In the genomic region with DNA sequence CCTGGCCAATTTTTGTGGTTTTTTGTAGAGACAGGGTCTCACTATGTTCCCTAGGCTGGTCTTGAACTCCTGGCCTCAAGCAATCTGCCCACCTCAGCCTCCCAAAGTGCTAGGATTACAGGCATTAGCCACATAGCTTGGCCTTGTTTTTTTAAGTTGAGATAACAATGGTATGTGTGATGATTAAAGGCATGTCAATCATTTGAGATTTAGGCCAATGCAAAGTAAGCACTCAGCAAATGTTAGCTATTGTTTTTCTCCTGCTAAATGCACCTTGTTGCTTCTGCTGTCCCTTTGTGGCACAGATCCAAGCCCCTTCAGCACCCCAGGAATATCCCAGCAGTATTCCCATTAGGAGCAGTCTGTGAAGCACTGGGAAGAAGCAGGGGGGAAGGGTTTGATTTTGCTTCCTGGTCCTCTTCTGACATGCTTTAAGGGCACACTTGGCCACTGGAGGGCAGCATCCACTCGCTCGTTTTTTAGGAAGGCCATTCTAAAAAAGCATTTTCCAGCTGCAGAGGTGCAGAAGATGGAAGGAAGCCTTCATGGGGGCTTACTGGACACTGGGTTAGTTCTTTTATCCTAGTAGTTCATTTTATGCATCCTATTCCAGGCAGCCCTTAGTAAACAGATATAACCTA, we compare ENCODE assay signal across 8 cellular contexts.
DNase-seq lines count a peak whose midpoint lies in the region; ATAC-seq and TF ChIP-seq lines count a peak whose summit lies in the region.

No MANE protein-coding gene starts in this region.

- H3K36me3 Mint-ChIP-seq in activated T-helper 2 cell treated with anti-CD3 and anti-CD28 coated beads, Interferon-gamma antibody, Interleukin-2, Interleukin-4, amounts not matched to agents 10 μg/mL and 5 μg/mL and 100 μg/mL, durations not matched to agents 14 hours and 24 hours and 36 hours (ENCODE audit: low read depth), result no peaks in the 10 kb centered on the region
- peaks cover 5% of the 10 kb centered on the region for H3K36me3 Mint-ChIP-seq in osteocyte (ENCODE audit: unreplicated experiment)

- H3K4me3 ChIP-seq in DOHH2 (ENCODE audit: low read length), result no peak overlapping the region
- H3K4me3 ChIP-seq in transverse colon, result no peak overlapping the region

- intact Hi-C loops in activated T-helper 2 cell treated with anti-CD3 and anti-CD28 coated beads, Interferon-gamma antibody, Interleukin-2, Interleukin-4, amounts not matched to agents 10 μg/mL and 5 μg/mL and 100 μg/mL, durations not matched to agents 14 hours and 24 hours and 36 hours (cut with micrococcal nuclease), result loop anchor here (1.0 to 5.0 kb wide), 2 partner anchors 229 to 244 kb away; no protein-coding TSS in a partner anchor
- intact Hi-C loops in transverse colon (cut with DNase I; ENCODE audit: low total_unique reads), result loop anchor here (5.0 kb wide), 1 partner anchor 244 kb away; no protein-coding TSS in a partner anchor

- no peak for TF ChIP-seq POLR2A in transverse colon (IDR thresholded peaks at IDR 0.05)

- POLR2A ChIA-PET in RWPE1 (lab: Yijun Ruan, JAX; ENCODE audit: low non-redundant PET), result no interaction called here

- no peaks in the 10 kb centered on the region for H3F3A ChIP-seq in DOHH2 (ENCODE audit: control insufficient read depth, insufficient read depth)

- H3K27me3 ChIP-seq in DOHH2 (ENCODE audit: control insufficient read depth, low read length) (peaks cover 7% of the 10 kb centered on the region), transverse colon (no peaks in the 10 kb centered on the region)

- no peaks in the 10 kb centered on the region for H3K79me2 ChIP-seq in DOHH2 (ENCODE audit: control insufficient read depth, low read length)

- H3K4me1 Mint-ChIP-seq in activated T-helper 2 cell treated with anti-CD3 and anti-CD28 coated beads, Interferon-gamma antibody, Interleukin-2, Interleukin-4, amounts not matched to agents 10 μg/mL and 5 μg/mL and 100 μg/mL, durations not matched to agents 14 hours and 24 hours and 36 hours (ENCODE audit: low read depth), result peaks cover 2% of the 10 kb centered on the region
- peaks cover 3% of the 10 kb centered on the region for H3K4me1 Mint-ChIP-seq in osteocyte (ENCODE audit: unreplicated experiment)

- H3K27ac ChIP-seq in DOHH2 (ENCODE audit: low read depth, low read length), result no peak overlapping the region
- H3K27ac ChIP-seq in RWPE1, result no peak overlapping the region
- no peak overlapping the region for H3K27ac ChIP-seq in transverse colon

- in situ Hi-C loops in transverse colon (cut with MboI; ENCODE audit: low pct_ligation_motif_present in 1 of 4, low pct_unique_long_range_greater_than_20kb in 1 of 4, low sequenced_read_pairs in 3 of 4), result no loop called here

- no peak overlapping the region for H3K27ac Mint-ChIP-seq in activated T-helper 2 cell treated with anti-CD3 and anti-CD28 coated beads, Interferon-gamma antibody, Interleukin-2, Interleukin-4, amounts not matched to agents 10 μg/mL and 5 μg/mL and 100 μg/mL, durations not matched to agents 14 hours and 24 hours and 36 hours
- H3K27ac Mint-ChIP-seq in osteocyte (ENCODE audit: unreplicated experiment), result peak overlapping the region; percentile 68

- DNase-seq in M059J (ENCODE audit: low read depth), result peak; percentile 79
- DNase-seq in RWPE1 (ENCODE audit: low spot score), result peak; percentile 83
- DNase-seq in activated T-helper 2 cell treated with anti-CD3 and anti-CD28 coated beads, Interferon-gamma antibody, Interleukin-2, Interleukin-4, amounts not matched to agents 10 μg/mL and 5 μg/mL and 100 μg/mL, durations not matched to agents 14 hours and 24 hours and 36 hours (ENCODE audit: low spot score), result peak; percentile 53
- peak; percentile 69 for DNase-seq in foreskin melanocyte
- peak; percentile 92 for DNase-seq in osteocyte (ENCODE audit: extremely low spot score, unreplicated experiment)
- peak; percentile 82 for DNase-seq in transverse colon

- no peak overlapping the region for H3K4me2 ChIP-seq in DOHH2 (ENCODE audit: low read length)

- no peaks in the 10 kb centered on the region for H3K27me3 Mint-ChIP-seq in activated T-helper 2 cell treated with anti-CD3 and anti-CD28 coated beads, Interferon-gamma antibody, Interleukin-2, Interleukin-4, amounts not matched to agents 10 μg/mL and 5 μg/mL and 100 μg/mL, durations not matched to agents 14 hours and 24 hours and 36 hours (ENCODE audit: low read depth)
- no peaks in the 10 kb centered on the region for H3K27me3 Mint-ChIP-seq in osteocyte (ENCODE audit: unreplicated experiment)

- CTCF ChIA-PET in RWPE1 (lab: Yijun Ruan, JAX), result interaction anchor here (0.5 to 1.8 kb wide), 26 partner anchors 8 to 1134 kb away, joined by 3 to 20 read pairs (median 4); no protein-coding TSS in a partner anchor

- no peak for TF ChIP-seq EP300 in transverse colon (IDR thresholded peaks at IDR 0.05; ENCODE audit: low read depth)

- 0% methylated on average over 2 of the region's 2 CpGs; no CpG with 5 or more reads in 1 of the 2 donors for WGBS in transverse colon (ENCODE audit: low coverage in 1 of 2), 2 donors

- H3K36me3 ChIP-seq in DOHH2 (ENCODE audit: control insufficient read depth, low read length), result no peaks in the 10 kb centered on the region
- no peaks in the 10 kb centered on the region for H3K36me3 ChIP-seq in transverse colon

- H4K20me1 ChIP-seq in DOHH2 (ENCODE audit: control insufficient read depth, insufficient read depth, low read depth, low read length), result no peaks in the 10 kb centered on the region

- peaks cover 9% of the 10 kb centered on the region for H3K9me3 Mint-ChIP-seq in activated T-helper 2 cell treated with anti-CD3 and anti-CD28 coated beads, Interferon-gamma antibody, Interleukin-2, Interleukin-4, amounts not matched to agents 10 μg/mL and 5 μg/mL and 100 μg/mL, durations not matched to agents 14 hours and 24 hours and 36 hours
- peaks cover 5% of the 10 kb centered on the region for H3K9me3 Mint-ChIP-seq in osteocyte (ENCODE audit: unreplicated experiment)

- H3K4me1 ChIP-seq in DOHH2 (ENCODE audit: control insufficient read depth, low read length) (peaks cover 5% of the 10 kb centered on the region), transverse colon (no peaks in the 10 kb centered on the region)

- peak; percentile 82 for TF ChIP-seq CTCF in DOHH2 (IDR thresholded peaks at IDR 0.05; ENCODE audit: low read depth, low read length, poor library complexity, severe bottlenecking)
- peak; percentile 81 for TF ChIP-seq CTCF in RWPE1 (conservative IDR thresholded peaks at IDR 0.05; ENCODE audit: low read depth)
- peak; percentile 84 for TF ChIP-seq CTCF in osteocyte (IDR thresholded peaks at IDR 0.05)
- peak; percentile 61 to 74 (median 73) for TF ChIP-seq CTCF in transverse colon (IDR thresholded peaks at IDR 0.05)

- H3K9me2 ChIP-seq in DOHH2 (replicated peaks; ENCODE audit: control insufficient read depth, low read length), result no peaks in the 10 kb centered on the region

- H3K4me3 Mint-ChIP-seq in activated T-helper 2 cell treated with anti-CD3 and anti-CD28 coated beads, Interferon-gamma antibody, Interleukin-2, Interleukin-4, amounts not matched to agents 10 μg/mL and 5 μg/mL and 100 μg/mL, durations not matched to agents 14 hours and 24 hours and 36 hours (ENCODE audit: low read depth), result no peak overlapping the region
- no peak overlapping the region for H3K4me3 Mint-ChIP-seq in osteocyte (ENCODE audit: unreplicated experiment)

- ATAC-seq in GM18517 (IDR thresholded peaks at IDR 0.05; ENCODE audit: unreplicated experiment), result no peak

- H3K9me3 ChIP-seq in DOHH2 (ENCODE audit: control insufficient read depth, insufficient read depth, low read length) (peaks cover 15% of the 10 kb centered on the region), transverse colon (peaks cover 4 to 7% of the 10 kb centered on the region in 2 donors)
